In the genomic region with DNA sequence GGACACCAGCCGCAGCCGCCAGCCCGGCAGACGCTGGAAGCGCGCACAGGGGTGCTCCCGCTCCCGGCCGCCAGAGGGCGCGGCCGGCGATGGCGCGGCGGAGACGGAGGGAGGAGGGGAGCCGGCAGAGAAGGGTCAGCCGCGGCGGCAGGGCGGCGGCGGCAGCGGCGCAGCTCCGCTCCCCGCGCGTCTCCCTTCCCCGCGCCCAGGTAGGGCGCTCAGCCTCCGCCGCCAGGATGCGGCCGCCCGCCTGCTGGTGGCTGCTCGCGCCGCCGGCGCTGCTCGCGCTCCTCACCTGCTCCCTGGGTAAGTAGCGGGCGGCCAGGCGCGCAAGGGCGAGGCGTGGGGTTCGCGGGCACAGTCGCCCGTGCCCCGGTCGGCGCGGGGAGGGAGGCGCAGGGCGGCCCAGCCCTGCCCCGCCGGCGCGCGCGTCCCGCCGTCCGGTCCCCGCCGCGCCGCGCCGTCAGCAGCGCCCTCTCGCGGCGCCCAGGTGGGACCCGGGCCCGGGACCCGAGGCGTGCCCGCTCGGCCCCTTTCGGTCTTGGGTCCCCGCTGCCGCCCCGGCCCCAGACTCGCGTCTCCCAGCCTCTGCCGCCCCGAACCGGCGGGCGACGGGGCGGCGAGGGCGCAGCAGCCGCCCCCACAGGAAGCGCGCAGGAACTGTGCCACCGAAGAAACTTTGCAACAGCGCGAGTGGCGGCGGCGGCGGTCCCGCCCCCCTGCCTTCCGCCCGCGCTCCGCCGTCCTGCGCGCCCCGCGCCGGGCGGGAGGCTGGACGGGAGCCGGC, we compare ENCODE assay signal across 8 cellular contexts. TPM values are rescaled to one million over a fixed set of nuclear protein-coding genes. Genes with fewer than 3 reads are reported as not detected.
A peak's percentile ranks its signal among the peaks of the same experiment; 100 is the strongest.
DNase-seq lines count a peak whose midpoint lies in the region; ATAC-seq and TF ChIP-seq lines count a peak whose summit lies in the region.

B3GLCT (plus strand) TSS at position 127 of the 787 bp plus-strand sequence; CDS start at position 237, 110 bp downstream.

- peak; percentile 77 for DNase-seq in DND-41
- DNase-seq in Jurkat, Clone E6-1 (ENCODE audit: low read depth, low spot score) = peak; percentile 52
- peak; percentile 44 to 75 for DNase-seq in SHP77 (lab: John Stamatoyannopoulos, UW)
- peak; percentile 67 for DNase-seq in activated gamma-delta T cell treated with anti-CD3 and anti-CD28 coated beads, Interleukin-2, amount 50 U/mL, for 16 hours (ENCODE audit: low read depth)
- peak in 1 of 2 donors; percentile 47 for DNase-seq in foreskin keratinocyte
- DNase-seq in neural progenitor cell (ENCODE audit: low spot score) = peak; percentile 92

- H3K27ac Mint-ChIP-seq in neural progenitor cell = peak within 1 kb of the TSS; percentile 91

- H3K4me1 Mint-ChIP-seq in neural progenitor cell = peaks cover 6% of the 10 kb centered on the region

- peaks cover 36% of the 10 kb centered on the region for H3K4me1 ChIP-seq in DND-41 (ENCODE audit: insufficient read depth, low read length)
- H3K4me1 ChIP-seq in foreskin keratinocyte = peaks cover 3% of the 10 kb centered on the region
- H3K4me1 ChIP-seq in neural progenitor cell = peaks cover 18% of the 10 kb centered on the region
- peaks cover 20% of the 10 kb centered on the region for H3K4me1 ChIP-seq in stomach smooth muscle (ENCODE audit: control insufficient read depth, insufficient read depth, low read length)

- peak within 1 kb of the TSS; percentile 80 for H3K9ac ChIP-seq in DND-41 (ENCODE audit: low read depth, low read length)
- H3K9ac ChIP-seq in neural progenitor cell = peak within 1 kb of the TSS; percentile 50
- H3K9ac ChIP-seq in stomach smooth muscle (ENCODE audit: low read length in 2 of 2) = peak within 1 kb of the TSS; percentile 74 to 86

- H3K79me2 ChIP-seq in DND-41 (ENCODE audit: insufficient read depth, low read length) (peaks cover 32% of the 10 kb centered on the region), neural progenitor cell (ENCODE audit: low read depth) (peaks cover 11% of the 10 kb centered on the region)

- H3K27me3 ChIP-seq in DND-41 (ENCODE audit: insufficient read depth, low read length, poor library complexity) (no peaks in the 10 kb centered on the region), foreskin keratinocyte (no peaks in the 10 kb centered on the region), neural progenitor cell (peaks cover 5% of the 10 kb centered on the region), stomach smooth muscle (ENCODE audit: control insufficient read depth in 1 of 2, insufficient read depth in 2 of 2, low read length in 2 of 2) (no peaks in the 10 kb centered on the region)

- H3F3A ChIP-seq in neural progenitor cell (ENCODE audit: low read depth) = peaks cover 12% of the 10 kb centered on the region

- H3K36me3 Mint-ChIP-seq in neural progenitor cell = no peaks in the 10 kb centered on the region

- H3K4me3 ChIP-seq in DND-41 (ENCODE audit: low read depth in 1 of 2, low read length in 2 of 2) (peak within 1 kb of the TSS; percentile 52 to 71; a peak in 3 of 4 replicates), neural progenitor cell (peak within 1 kb of the TSS; percentile 81), stomach smooth muscle (ENCODE audit: low read length in 2 of 2) (peak within 1 kb of the TSS; percentile 67 to 83)
- peak within 1 kb of the TSS; percentile 68 for H3K4me3 ChIP-seq in Jurkat, Clone E6-1 (ENCODE audit: low read length)

- H4K20me1 ChIP-seq in DND-41 (ENCODE audit: insufficient read depth, low read length) = peaks cover 4% of the 10 kb centered on the region
- H4K20me1 ChIP-seq in neural progenitor cell (ENCODE audit: low read depth) = no peaks in the 10 kb centered on the region

- H3K27ac ChIP-seq in DND-41 (ENCODE audit: low read length) = peak within 1 kb of the TSS; percentile 83
- peak within 1 kb of the TSS; percentile 77 for H3K27ac ChIP-seq in foreskin keratinocyte
- peak within 1 kb of the TSS; percentile 92 for H3K27ac ChIP-seq in neural progenitor cell
- peak within 1 kb of the TSS; percentile 85 for H3K27ac ChIP-seq in stomach smooth muscle (ENCODE audit: low read length)

- H3K36me3 ChIP-seq in DND-41 (ENCODE audit: insufficient read depth, low read length) (no peaks in the 10 kb centered on the region), neural progenitor cell (no peaks in the 10 kb centered on the region), stomach smooth muscle (ENCODE audit: control insufficient read depth in 2 of 2, insufficient read depth in 2 of 2, low read length in 2 of 2) (no peaks in the 10 kb centered on the region)

- H3K27me3 Mint-ChIP-seq in neural progenitor cell (ENCODE audit: insufficient read depth, low read depth) = no peaks in the 10 kb centered on the region

- peaks cover 2% of the 10 kb centered on the region for H3K9me3 Mint-ChIP-seq in neural progenitor cell

- ATAC-seq in DND-41 (ENCODE audit: insufficient read depth, low read depth) (peak; percentile 80), GM21619 (IDR thresholded peaks at IDR 0.05; ENCODE audit: unreplicated experiment) (peak; percentile 82), foreskin keratinocyte (peak; percentile 86)

- H3K4me2 ChIP-seq in DND-41 (ENCODE audit: insufficient read depth, low read length) (peak within 1 kb of the TSS; percentile 70), neural progenitor cell (peak within 1 kb of the TSS; percentile 89)

- H3K4me3 Mint-ChIP-seq in neural progenitor cell = peak within 1 kb of the TSS; percentile 89

- H3K9me3 ChIP-seq in DND-41 (ENCODE audit: insufficient read depth, low read length, severe bottlenecking) (no peaks in the 10 kb centered on the region), neural progenitor cell (ENCODE audit: low read depth) (no peaks in the 10 kb centered on the region), stomach smooth muscle (ENCODE audit: control insufficient read depth in 2 of 2, low read length in 2 of 2) (no peaks in the 10 kb centered on the region)

- peak; percentile 97 for TF ChIP-seq CTCF in DND-41 (IDR thresholded peaks at IDR 0.05; ENCODE audit: borderline replicate concordance, extremely low read depth, low read length, poor library complexity, severe bottlenecking)
- peak; percentile 94 for TF ChIP-seq CTCF in foreskin keratinocyte (conservative IDR thresholded peaks at IDR 0.05)
- peak; percentile 75 for TF ChIP-seq CTCF in neural progenitor cell (IDR thresholded peaks at IDR 0.05)

- H2AFZ ChIP-seq in DND-41 (ENCODE audit: low read depth, low read length) = peak within 1 kb of the TSS; percentile 96
- peak within 1 kb of the TSS; percentile 93 for H2AFZ ChIP-seq in neural progenitor cell (replicated peaks)

RNA-seq across cellular contexts. Expression of gene B3GLCT, which starts in this region (rescaled TPM):
- 5.4 TPM for polyA plus RNA-seq in Jurkat, Clone E6-1 (2012; ENCODE audit: insufficient read depth, insufficient read length)
- 8.8 and 8.9 TPM in 2 replicates for total RNA-seq in foreskin keratinocyte
- polyA plus RNA-seq in foreskin keratinocyte = 3.3 and 4.0 TPM in 2 replicates
- total RNA-seq in neural progenitor cell (ENCODE audit: low replicate concordance) = 11.0 and 16.9 TPM in 2 replicates
